ENCODE assay signal across 22 cellular contexts in the genomic region with DNA sequence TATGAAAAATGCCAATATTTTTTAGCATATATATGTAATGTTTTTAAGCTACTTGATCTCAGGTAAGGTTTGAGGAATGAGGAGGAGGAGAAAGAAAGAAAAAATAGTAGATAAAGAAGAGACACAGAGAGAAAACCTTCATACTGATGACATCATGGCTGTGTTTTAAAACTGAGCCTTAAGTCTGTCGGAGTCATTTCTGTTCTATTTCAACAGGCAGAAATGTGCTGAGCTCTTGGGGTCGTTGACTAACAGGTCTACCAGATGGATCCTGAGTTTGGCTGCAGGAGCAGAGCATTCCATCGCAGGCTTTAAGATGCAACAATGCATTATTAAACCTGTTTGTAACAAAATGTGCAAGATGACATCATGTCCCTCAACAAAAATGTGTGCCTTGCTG.
DNase-seq lines count a peak whose midpoint lies in the region; ATAC-seq, FAIRE-seq and TF ChIP-seq lines count a peak whose summit lies in the region.
"Had no signal": no experiment of that assay in that cellular context is flagged by ENCODE, and none has a peak within 500 bp of the region (broad histone marks: within the 10 kb centered on the region; RNA-seq: fewer than 3 reads in every experiment).

No MANE protein-coding gene starts in this region.

- FAIRE-seq in A549 (lab: Jason Lieb, UNC): peak; percentile 49
- FAIRE-seq: GM12878, GM19239, H1 had no signal

- H3K36me3 ChIP-seq in HEK293 (ENCODE audit: control insufficient read depth in 2 of 2, insufficient read depth in 1 of 2, low read length in 2 of 2) (no peaks in the 10 kb centered on the region), psoas muscle (ENCODE audit: insufficient read depth in 1 of 2, low read depth in 1 of 2) (no peaks in the 10 kb centered on the region)
- H3K36me3 ChIP-seq: BLaER1 had no signal

- no peak for DNase-seq in A549 (ENCODE audit: low read depth in 1 of 2, low spot score in 1 of 2)
- DNase-seq in choroid plexus epithelial cell (ENCODE audit: low read depth): peak; percentile 51
- no peak for DNase-seq in psoas muscle
- DNase-seq in activated naive CD4-positive, alpha-beta T cell treated with anti-CD3 and anti-CD28 coated beads, Interleukin-2, amount 50 U/mL, for 72 hours (ENCODE audit: low spot score in 2 of 2): no peak
- DNase-seq: Caco-2; CD4-positive, CD25-positive, alpha-beta regulatory T cell; CD8-positive, alpha-beta T cell; DMS 273 treated with DMSO at 0.1 percent for 48 hours; DMS79; EL; GDM1; GM23248; H7; HCEC 1CT had no signal

- H3K4me1 ChIP-seq in A549 (peaks cover 14% of the 10 kb centered on the region), HEK293 (ENCODE audit: control insufficient read depth, insufficient read depth, low read length) (no peaks in the 10 kb centered on the region), psoas muscle (no peaks in the 10 kb centered on the region)

- no peak for TF ChIP-seq EP300 in A549 (IDR thresholded peaks at IDR 0.05)

- no peak for TF ChIP-seq POLR2A in A549 (IDR thresholded peaks at IDR 0.05; ENCODE audit: low read length)

- no peaks in the 10 kb centered on the region for H3K27me3 ChIP-seq in psoas muscle (ENCODE audit: insufficient read depth in 3 of 3, low read length in 2 of 3)
- H3K27me3 ChIP-seq: BLaER1 had no signal

- H3K9me3 Mint-ChIP-seq in activated naive CD4-positive, alpha-beta T cell treated with anti-CD3 and anti-CD28 coated beads, Interleukin-2, amount 50 U/mL, for 72 hours: peaks cover 5 to 15% of the 10 kb centered on the region in 2 donors

- H3K4me3 ChIP-seq in A549: no peak overlapping the region
- no peak overlapping the region for H3K4me3 ChIP-seq in HEK293 (ENCODE audit: low read depth, low read length)
- H3K4me3 ChIP-seq in choroid plexus epithelial cell (ENCODE audit: low read depth, low read length): no peak overlapping the region
- H3K4me3 ChIP-seq in psoas muscle: no peak overlapping the region
- H3K4me3 ChIP-seq: BLaER1, GM12878, GM23248 had no signal

- WGBS in A549 (ENCODE audit: missing lambda C conversion rate): 82% methylated on average over 3 of the region's 3 CpGs
- 59 to 72% (median 71%) methylated on average over 3 of the region's 3 CpGs for WGBS in psoas muscle, 3 donors

- no peaks in the 10 kb centered on the region for H3K36me3 Mint-ChIP-seq in activated naive CD4-positive, alpha-beta T cell treated with anti-CD3 and anti-CD28 coated beads, Interleukin-2, amount 50 U/mL, for 72 hours
- H3K36me3 Mint-ChIP-seq: CD4-positive, CD25-positive, alpha-beta regulatory T cell; CD8-positive, alpha-beta T cell had no signal

- H3K27ac Mint-ChIP-seq in activated naive CD4-positive, alpha-beta T cell treated with anti-CD3 and anti-CD28 coated beads, Interleukin-2, amount 50 U/mL, for 72 hours: no peak overlapping the region
- H3K27ac Mint-ChIP-seq: B cell; CD4-positive, CD25-positive, alpha-beta regulatory T cell; CD8-positive, alpha-beta T cell had no signal

- TF ChIP-seq CTCF in A549 (IDR thresholded peaks at IDR 0.05) (no peak), HEK293 (tag by site-specific recombination; IDR thresholded peaks at IDR 0.05) (no peak), choroid plexus epithelial cell (conservative IDR thresholded peaks at IDR 0.05; ENCODE audit: low read depth, low read length) (no peak), psoas muscle (IDR thresholded peaks at IDR 0.05) (no peak)

- TF ChIP-seq RAD21 in A549 (conservative IDR thresholded peaks at IDR 0.05 in 1 of 2, IDR thresholded peaks at IDR 0.05 in 1 of 2): no peak

- intact Hi-C loops in psoas muscle (cut with DNase I): no loop called here

- CTCF ChIA-PET in A549 (lab: Yijun Ruan, JAX): interaction anchor here (0.6 to 1.0 kb wide), 2 partner anchors 205 to 866 kb away, joined by 3 to 6 read pairs; no protein-coding TSS in a partner anchor
- CTCF ChIA-PET in HEK293 (lab: Yijun Ruan, JAX): no interaction called here

- ATAC-seq in A549 (no peak), HG03457 (IDR thresholded peaks at IDR 0.05; ENCODE audit: unreplicated experiment) (no peak), psoas muscle (no peak)
- ATAC-seq in activated naive CD4-positive, alpha-beta T cell treated with anti-CD3 and anti-CD28 coated beads, Interleukin-2, amount 50 U/mL, for 72 hours: no peak
- ATAC-seq: CD8-positive, alpha-beta T cell; GM12878 had no signal

- peak overlapping the region in 1 of 2 experiments; percentile 41; a peak in 3 of 6 replicates for H3K27ac ChIP-seq in A549
- H3K27ac ChIP-seq in HEK293 (ENCODE audit: extremely low read depth, low read depth, low read length): no peak overlapping the region
- no peak overlapping the region for H3K27ac ChIP-seq in psoas muscle
- H3K27ac ChIP-seq: BLaER1, C4-2B, GM23248 had no signal

- no peak overlapping the region for H3K4me2 ChIP-seq in A549
- H3K4me2 ChIP-seq: BLaER1 had no signal

- POLR2A ChIA-PET in A549 (lab: Yijun Ruan, JAX): no interaction called here
- POLR2A ChIA-PET in HEK293 (lab: Yijun Ruan, JAX): no interaction called here

- peaks cover 12% of the 10 kb centered on the region for H3K9me3 ChIP-seq in A549
- H3K9me3 ChIP-seq in HEK293 (ENCODE audit: control insufficient read depth, insufficient read depth, low read depth, low read length): no peaks in the 10 kb centered on the region
- H3K9me3 ChIP-seq in psoas muscle: no peaks in the 10 kb centered on the region
- H3K9me3 ChIP-seq: BLaER1, Caco-2 had no signal

TF ChIP-seq in A549, 52 proteins besides CTCF, POLR2A, EP300 and RAD21:
- no peak for TF ChIP-seq HEYL (CRISPR knock-in tag; IDR thresholded peaks at IDR 0.05)
- TF ChIP-seq BHLHE40 (IDR thresholded peaks at IDR 0.05; ENCODE audit: low read depth, low read length): no peak
- TF ChIP-seq RCOR1 (IDR thresholded peaks at IDR 0.05; ENCODE audit: low read depth, low read length): no peak
- TF ChIP-seq RARB (CRISPR knock-in tag; IDR thresholded peaks at IDR 0.05): no peak
- TF ChIP-seq NR3C1 (IDR thresholded peaks at IDR 0.05): no peak
- no peak for TF ChIP-seq EHMT2 (IDR thresholded peaks at IDR 0.05; ENCODE audit: low read depth)
- TF ChIP-seq ELK1 (IDR thresholded peaks at IDR 0.05; ENCODE audit: low read depth, low read length): no peak
- TF ChIP-seq SREBF2 (IDR thresholded peaks at IDR 0.05): no peak
TF ChIP-seq in A549: peak in this region for 0.

TF ChIP-seq in HEK293, 187 proteins besides CTCF, POLR2A, EP300 and RAD21:
- TF ChIP-seq, protein P1, sequence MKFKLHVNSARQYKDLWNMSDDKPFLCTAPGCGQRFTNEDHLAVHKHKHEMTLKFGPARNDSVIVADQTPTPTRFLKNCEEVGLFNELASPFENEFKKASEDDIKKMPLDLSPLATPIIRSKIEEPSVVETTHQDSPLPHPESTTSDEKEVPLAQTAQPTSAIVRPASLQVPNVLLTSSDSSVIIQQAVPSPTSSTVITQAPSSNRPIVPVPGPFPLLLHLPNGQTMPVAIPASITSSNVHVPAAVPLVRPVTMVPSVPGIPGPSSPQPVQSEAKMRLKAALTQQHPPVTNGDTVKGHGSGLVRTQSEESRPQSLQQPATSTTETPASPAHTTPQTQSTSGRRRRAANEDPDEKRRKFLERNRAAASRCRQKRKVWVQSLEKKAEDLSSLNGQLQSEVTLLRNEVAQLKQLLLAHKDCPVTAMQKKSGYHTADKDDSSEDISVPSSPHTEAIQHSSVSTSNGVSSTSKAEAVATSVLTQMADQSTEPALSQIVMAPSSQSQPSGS (tag by site-specific recombination; IDR thresholded peaks at IDR 0.05; ENCODE audit: low read depth): peak; percentile 60; the same call in 1 of the 2 replicates
- TF ChIP-seq FEZF1 (tag by site-specific recombination; IDR thresholded peaks at IDR 0.05): no peak
